22 cellular contexts compared by ENCODE assay signal in genomic region chr20:50050214-50050613, GRCh38.
"Had no signal": no experiment of that assay in that cellular context is flagged by ENCODE, and none has a peak within 500 bp of the region (broad histone marks: within the 10 kb centered on the region; RNA-seq: fewer than 3 reads in every experiment).

No MANE protein-coding gene starts in this region.

- H3K36me3 Mint-ChIP-seq: naive B cell, neural progenitor cell had no signal

- H3K4me1 ChIP-seq: parathyroid adenoma had no signal

- H3K9me3 Mint-ChIP-seq: central memory CD8-positive, alpha-beta T cell; effector memory CD8-positive, alpha-beta T cell; neural progenitor cell had no signal

- H3K9ac ChIP-seq: neural progenitor cell, parathyroid adenoma had no signal

- H2AFZ ChIP-seq: neural progenitor cell, parathyroid adenoma had no signal

- ATAC-seq: gastroesophageal sphincter, left cardiac atrium, lower lobe of right lung, psoas muscle had no signal

- H3K27ac ChIP-seq: epithelial cell of prostate, esophagus muscularis mucosa, gastroesophageal sphincter, left ventricle myocardium inferior, lower lobe of right lung, neural progenitor cell, parathyroid adenoma, psoas muscle, stomach, thoracic aorta, transverse colon had no signal

- FAIRE-seq: keratinocyte, small intestine had no signal

- H3K36me3 ChIP-seq: esophagus muscularis mucosa, gastroesophageal sphincter, left ventricle myocardium inferior, lower lobe of right lung, neural progenitor cell, stomach, thoracic aorta, transverse colon had no signal

- H3K4me2 ChIP-seq: neural progenitor cell had no signal

- H3K9me3 ChIP-seq: esophagus muscularis mucosa, gastroesophageal sphincter, left ventricle myocardium inferior, lower lobe of right lung, psoas muscle, stomach, thoracic aorta, transverse colon had no signal

- DNase-seq: effector memory CD8-positive, alpha-beta T cell; glutamatergic neuron; left cardiac atrium; left ventricle myocardium inferior; lower lobe of right lung; mesendoderm; occipital lobe; psoas muscle; small intestine; stimulated activated CD4-positive, alpha-beta T cell treated with anti-CD3 and anti-CD28 coated beads, Interleukin-12 subunit alpha, Interleukin-12 subunit beta, amount 100 ng/mL, for 4 hours; stimulated activated naive CD4-positive, alpha-beta T cell; stomach; transverse colon had no signal

- H3K27me3 ChIP-seq: esophagus muscularis mucosa, neural progenitor cell had no signal

- H3K79me2 ChIP-seq: parathyroid adenoma had no signal

- H3K27ac Mint-ChIP-seq: effector memory CD8-positive, alpha-beta T cell; neural progenitor cell had no signal

- H3K4me3 Mint-ChIP-seq: central memory CD8-positive, alpha-beta T cell; effector memory CD8-positive, alpha-beta T cell; neural progenitor cell had no signal

- H3K4me3 ChIP-seq: esophagus muscularis mucosa, gastroesophageal sphincter, left ventricle myocardium inferior, lower lobe of right lung, neural progenitor cell, psoas muscle, stomach, thoracic aorta, transverse colon had no signal
